Comparison of ENCODE assay signal across 8 cellular contexts in genomic region chr17:1532836-1533602, GRCh38. TPM values are rescaled to one million over a fixed set of nuclear protein-coding genes. Genes with fewer than 3 reads are reported as not detected.
DNase-seq lines count a peak whose midpoint lies in the region; ATAC-seq, FAIRE-seq and TF ChIP-seq lines count a peak whose summit lies in the region.

No MANE protein-coding gene starts in this region.

- ATAC-seq in A549: peak; percentile 63 to 84; a peak in 5 of 6 replicates
- peak; percentile 93 for ATAC-seq in HCT116
- no peak for ATAC-seq in GM18867 (IDR thresholded peaks at IDR 0.05; ENCODE audit: unreplicated experiment)
- no peak for ATAC-seq in HG03139 (IDR thresholded peaks at IDR 0.05; ENCODE audit: unreplicated experiment)

- RAD21 ChIA-PET in HCT116 (lab: Charles Lee; ENCODE audit: low non-redundant PET in 1 of 2, low total read pairs in 2 of 2, uncharacterized antibody in 2 of 2, unreplicated experiment in 2 of 2): interaction anchor here in 1 of 2 experiments (1.3 to 1.6 kb wide), 2 partner anchors 17 to 168 kb away, joined by 3 read pairs; partner anchors contain the start of gene INPP5K

- H3K36me3 ChIP-seq in HCT116 (ENCODE audit: control insufficient read depth in 1 of 2, insufficient read depth in 2 of 2, low read length in 2 of 2) (peaks cover 38 to 48% of the 10 kb centered on the region in 2 experiments), endothelial cell of umbilical vein (ENCODE audit: control insufficient read depth in 2 of 2, extremely low read depth in 1 of 2, insufficient read depth in 2 of 2, low read length in 2 of 2) (peaks cover 8 to 48% of the 10 kb centered on the region in 2 experiments)

- no peak overlapping the region for H3K27ac ChIP-seq in A549
- H3K27ac ChIP-seq in HCT116 (ENCODE audit: low read depth, low read length): no peak overlapping the region
- no peak overlapping the region for H3K27ac ChIP-seq in endothelial cell of umbilical vein (ENCODE audit: insufficient read depth, low read depth, low read length)
- H3K27ac ChIP-seq in substantia nigra (ENCODE audit: low read depth, low read length, poor library complexity, severe bottlenecking): no peak overlapping the region

- no peak overlapping the region for H3K4me3 ChIP-seq in A549
- H3K4me3 ChIP-seq in HCT116 (replicated peaks in 1 of 2; ENCODE audit: low read depth in 1 of 2, low read length in 2 of 2): no peak overlapping the region
- no peak overlapping the region for H3K4me3 ChIP-seq in endothelial cell of umbilical vein (replicated peaks in 1 of 3; ENCODE audit: insufficient read depth in 1 of 3, low read depth in 1 of 3, low read length in 3 of 3)

- WGBS in A549 (ENCODE audit: missing lambda C conversion rate): 81% methylated on average over 10 of the region's 10 CpGs

- H3K9me2 ChIP-seq in HCT116 (ENCODE audit: insufficient read depth): no peaks in the 10 kb centered on the region

- H3K79me2 ChIP-seq in HCT116 (ENCODE audit: insufficient read depth, low read length) (no peaks in the 10 kb centered on the region), endothelial cell of umbilical vein (ENCODE audit: control insufficient read depth, insufficient read depth, low read length) (no peaks in the 10 kb centered on the region)

- TF ChIP-seq EP300 in A549 (IDR thresholded peaks at IDR 0.05): no peak

- POLR2A ChIA-PET in A549 (lab: Yijun Ruan, JAX): interaction anchor here (1.8 kb wide), 1 partner anchor 17 kb away, joined by 20 read pairs; the partner anchor contains the start of gene INPP5K
- POLR2A ChIA-PET in HCT116 (lab: Charles Lee): interaction anchor here (0.8 kb wide), 1 partner anchor 15 kb away, joined by 3 read pairs; no protein-coding TSS in a partner anchor
- POLR2A ChIA-PET in endothelial cell of umbilical vein (lab: Charles Lee): interaction anchor here (0.6 kb wide), 1 partner anchor 16 kb away, joined by 14 read pairs; the partner anchor contains the start of gene INPP5K

- intact Hi-C loops in HCT116 (cut with micrococcal nuclease): no loop called here
- intact Hi-C loops in endothelial cell of umbilical vein (cut with micrococcal nuclease): loop anchor here (5.0 kb wide), 1 partner anchor 256 kb away; the partner anchor contains the start of gene TRARG1

- TF ChIP-seq CTCF in A549 (IDR thresholded peaks at IDR 0.05) (peak; percentile 25; the same call in 1 of the 3 replicates), HCT116 (IDR thresholded peaks at IDR 0.05 in 2 of 3, conservative IDR thresholded peaks at IDR 0.05 in 1 of 3; ENCODE audit: borderline replicate concordance in 1 of 3, insufficient read depth in 1 of 3, low read depth in 2 of 3, low read length in 2 of 3) (peak; percentile 17 to 69 (median 52); a peak in 5 of 6 replicates), endothelial cell of umbilical vein (IDR thresholded peaks at IDR 0.05; ENCODE audit: extremely low read depth in 1 of 2, insufficient read depth in 1 of 2, low read depth in 1 of 2, low read length in 2 of 2) (peak; percentile 32 to 49)

- no peak for TF ChIP-seq POLR2A in A549 (IDR thresholded peaks at IDR 0.05; ENCODE audit: low read length)
- TF ChIP-seq POLR2A in HCT116 (IDR thresholded peaks at IDR 0.05; ENCODE audit: borderline replicate concordance, extremely low read depth, insufficient read depth, insufficient read length): no peak
- TF ChIP-seq POLR2A in endothelial cell of umbilical vein (IDR thresholded peaks at IDR 0.05; ENCODE audit: low read depth, low read length): no peak

- no peaks in the 10 kb centered on the region for H3K9me1 ChIP-seq in endothelial cell of umbilical vein (replicated peaks; ENCODE audit: control insufficient read depth, extremely low read depth, insufficient read depth, low read length)

- H3K27me3 ChIP-seq in HCT116 (ENCODE audit: insufficient read depth, low read length) (no peaks in the 10 kb centered on the region), endothelial cell of umbilical vein (ENCODE audit: control insufficient read depth in 2 of 2, insufficient read depth in 2 of 2, low read length in 2 of 2) (no peaks in the 10 kb centered on the region)

- CTCF ChIA-PET in A549 (lab: Yijun Ruan, JAX): interaction anchor here (0.5 to 4.6 kb wide), 13 partner anchors 10 to 1039 kb away, joined by 3 to 21 read pairs (median 5); partner anchors contain the start of genes CRK and INPP5K
- CTCF ChIA-PET in HCT116 (lab: Charles Lee): interaction anchor here (0.6 to 1.9 kb wide), 9 partner anchors 12 to 475 kb away, joined by 3 to 9 read pairs (median 3); partner anchors contain the start of gene INPP5K
- CTCF ChIA-PET in endothelial cell of umbilical vein (lab: Charles Lee): interaction anchor here (0.7 to 1.9 kb wide), 11 partner anchors 12 to 275 kb away, joined by 3 to 15 read pairs (median 4); partner anchors contain the start of genes INPP5K and MYO1C

- TF ChIP-seq RAD21 in A549 (conservative IDR thresholded peaks at IDR 0.05 in 1 of 2, IDR thresholded peaks at IDR 0.05 in 1 of 2) (peak in 1 of 2 experiments; percentile 35; a peak in 2 of 5 replicates), HCT116 (IDR thresholded peaks at IDR 0.05; ENCODE audit: low read depth) (peak; percentile 50)

- H2AFZ ChIP-seq in HCT116 (ENCODE audit: low read depth, low read length, poor library complexity, severe bottlenecking): no peak overlapping the region
- H2AFZ ChIP-seq in endothelial cell of umbilical vein (ENCODE audit: low read depth, low read length): no peak overlapping the region

- H3K9me3 ChIP-seq in A549: no peaks in the 10 kb centered on the region
- no peaks in the 10 kb centered on the region for H3K9me3 ChIP-seq in HCT116 (ENCODE audit: control insufficient read depth in 1 of 2, insufficient read depth in 1 of 2, low read depth in 1 of 2, low read length in 2 of 2)
- H3K9me3 ChIP-seq in endothelial cell of umbilical vein (replicated peaks; ENCODE audit: control insufficient read depth, insufficient read depth, low read length): no peaks in the 10 kb centered on the region

- BruUV-seq in HCT116 (replicated peaks; lab: Mats Ljungman, UMichigan) (no TSS peak), endothelial cell of umbilical vein (replicated peaks; lab: Mats Ljungman, UMichigan) (no TSS peak)

- dilution Hi-C loops in endothelial cell of umbilical vein (cut with MboI; ENCODE audit: extremely low pct_ligation_motif_present, low sequenced_read_pairs): no loop called here

- H3K4me2 ChIP-seq in A549 (no peak overlapping the region), HCT116 (ENCODE audit: low read length) (no peak overlapping the region), endothelial cell of umbilical vein (ENCODE audit: insufficient read depth, low read length) (no peak overlapping the region)

- DNase-seq in A549 (ENCODE audit: low read depth in 1 of 2, low spot score in 1 of 2) (peak in 1 of 2 experiments; percentile 62), HCT116 (ENCODE audit: low read depth, low spot score) (no peak), endothelial cell of umbilical vein (ENCODE audit: low read depth, low spot score) (no peak), substantia nigra (lab: John Stamatoyannopoulos, UW) (no peak)
- DNase-seq in activated CD4-positive, CD25-positive, alpha-beta regulatory T cell treated with anti-CD3 and anti-CD28 coated beads, Interleukin-2, amount 50 U/mL, for 72 hours: peak; percentile 41
- peak; percentile 25 for DNase-seq in stimulated activated CD4-positive, alpha-beta T cell treated with anti-CD3 and anti-CD28 coated beads, Interleukin-12 subunit alpha, Interleukin-12 subunit beta, amount 100 ng/mL, for 4 hours

- H4K20me1 ChIP-seq in HCT116 (ENCODE audit: insufficient read depth) (no peaks in the 10 kb centered on the region), endothelial cell of umbilical vein (replicated peaks; ENCODE audit: control insufficient read depth, extremely low read depth, insufficient read depth, low read length) (no peaks in the 10 kb centered on the region)

- H3K9ac ChIP-seq in HCT116 (ENCODE audit: low read length): no peak overlapping the region
- H3K9ac ChIP-seq in endothelial cell of umbilical vein (replicated peaks; ENCODE audit: extremely low read depth, insufficient read depth, low read length): no peak overlapping the region

- FAIRE-seq in A549 (lab: Jason Lieb, UNC) (no peak), endothelial cell of umbilical vein (lab: Jason Lieb, UNC) (no peak)

- H3K4me1 ChIP-seq in A549: peaks cover 3% of the 10 kb centered on the region; the same call in 1 of the 3 replicates
- H3K4me1 ChIP-seq in HCT116 (ENCODE audit: control insufficient read depth in 1 of 2, insufficient read depth in 2 of 2, low read length in 2 of 2): no peaks in the 10 kb centered on the region
- no peaks in the 10 kb centered on the region for H3K4me1 ChIP-seq in endothelial cell of umbilical vein (ENCODE audit: control insufficient read depth, extremely low read depth, insufficient read depth, low read length)

RNA-seq across cellular contexts. Expression of gene INPP5K, which starts 16.6 kb away (rescaled TPM):
- polyA plus RNA-seq in A549 (2011; rRNA removed) (30.8 and 41.8 TPM in 2 replicates), A549 (2017; fragmentation: RNase III; extraction: RNeasy Plus Mini Kit Qiagen cat#74134 plus additional on column Dnase treatment) (23.6 to 24.5 TPM (median 24.3 TPM) in 3 replicates), endothelial cell of umbilical vein (53.8 and 54.1 TPM in 2 replicates)
- polyA plus RNA-seq in A549 (2012; cell fraction: cytosol; rRNA removed): 22.4 and 26.4 TPM in 2 replicates
- 41.4 and 43.0 TPM in 2 replicates for polyA plus RNA-seq in A549 (2012; cell fraction: nucleus; rRNA removed)
- polyA minus RNA-seq in A549 (2011; rRNA and poly(A)+ RNA removed): 58.4 and 65.5 TPM in 2 replicates
- total RNA-seq in HCT116 (2021; ENCODE audit: unreplicated experiment) (25.6 TPM), endothelial cell of umbilical vein (41.3 and 44.2 TPM in 2 replicates)
- polyA plus RNA-seq in HCT116 (2012): 20.6 and 22.2 TPM in 2 replicates
- polyA plus RNA-seq in endothelial cell of umbilical vein (2011; cell fraction: cytosol; rRNA removed): 30.0 and 33.1 TPM in 2 replicates
- 49.9 and 59.3 TPM in 2 replicates for polyA plus RNA-seq in endothelial cell of umbilical vein (2011; cell fraction: nucleus; rRNA removed)
- 31.5 and 37.8 TPM in 2 replicates for polyA plus RNA-seq in endothelial cell of umbilical vein (2012)
- 74.5 and 93.9 TPM in 2 replicates for polyA minus RNA-seq in endothelial cell of umbilical vein
- 28.6 TPM for polyA minus RNA-seq in endothelial cell of umbilical vein (2011; cell fraction: cytosol; rRNA and poly(A)+ RNA removed)
- 34.6 and 44.4 TPM in 2 replicates for polyA minus RNA-seq in endothelial cell of umbilical vein (2011; cell fraction: nucleus; rRNA and poly(A)+ RNA removed)

RNA-seq across cellular contexts. Expression of gene PITPNA, which starts 29.6 kb away (rescaled TPM):
- polyA plus RNA-seq in A549 (2011; rRNA removed): 69.5 and 80.5 TPM in 2 replicates
- polyA plus RNA-seq in A549 (2012; cell fraction: cytosol; rRNA removed): 44.5 and 52.9 TPM in 2 replicates
- polyA plus RNA-seq in A549 (2012; cell fraction: nucleus; rRNA removed): 33.1 and 52.2 TPM in 2 replicates
- polyA plus RNA-seq in A549 (2017; fragmentation: RNase III; extraction: RNeasy Plus Mini Kit Qiagen cat#74134 plus additional on column Dnase treatment): 47.0 to 50.7 TPM (median 48.5 TPM) in 3 replicates
- polyA minus RNA-seq in A549 (2011; rRNA and poly(A)+ RNA removed): 27.9 and 29.6 TPM in 2 replicates
- 71.2 TPM for total RNA-seq in HCT116 (2021; ENCODE audit: unreplicated experiment)
- polyA plus RNA-seq in HCT116 (2012): 36.0 and 42.7 TPM in 2 replicates
- total RNA-seq in endothelial cell of umbilical vein: 99.6 and 113 TPM in 2 replicates
- 50.3 and 57.0 TPM in 2 replicates for polyA plus RNA-seq in endothelial cell of umbilical vein
- 58.9 and 67.9 TPM in 2 replicates for polyA plus RNA-seq in endothelial cell of umbilical vein (2011; cell fraction: cytosol; rRNA removed)
- 56.8 and 62.1 TPM in 2 replicates for polyA plus RNA-seq in endothelial cell of umbilical vein (2011; cell fraction: nucleus; rRNA removed)
- 80.1 and 106 TPM in 2 replicates for polyA plus RNA-seq in endothelial cell of umbilical vein (2012)
- polyA minus RNA-seq in endothelial cell of umbilical vein: 48.6 and 60.0 TPM in 2 replicates
- polyA minus RNA-seq in endothelial cell of umbilical vein (2011; cell fraction: cytosol; rRNA and poly(A)+ RNA removed): 18.6 TPM
- polyA minus RNA-seq in endothelial cell of umbilical vein (2011; cell fraction: nucleus; rRNA and poly(A)+ RNA removed): 16.0 and 16.9 TPM in 2 replicates

RNA-seq across cellular contexts. Expression of gene MYO1C, which starts 40.5 kb away (rescaled TPM):
- polyA plus RNA-seq in A549 (2011; rRNA removed) (101 and 108 TPM in 2 replicates), A549 (2017; fragmentation: RNase III; extraction: RNeasy Plus Mini Kit Qiagen cat#74134 plus additional on column Dnase treatment) (120 to 127 TPM (median 123 TPM) in 3 replicates), endothelial cell of umbilical vein (141 and 145 TPM in 2 replicates)
- 137 and 142 TPM in 2 replicates for polyA plus RNA-seq in A549 (2012; cell fraction: cytosol; rRNA removed)
- 175 and 218 TPM in 2 replicates for polyA plus RNA-seq in A549 (2012; cell fraction: nucleus; rRNA removed)
- 357 and 380 TPM in 2 replicates for polyA minus RNA-seq in A549 (2011; rRNA and poly(A)+ RNA removed)
- total RNA-seq in HCT116 (2021; ENCODE audit: unreplicated experiment) (227 TPM), endothelial cell of umbilical vein (195 and 206 TPM in 2 replicates)
- polyA plus RNA-seq in HCT116 (2012): 118 and 151 TPM in 2 replicates
- 124 and 132 TPM in 2 replicates for polyA plus RNA-seq in endothelial cell of umbilical vein (2011; cell fraction: cytosol; rRNA removed)
- 298 and 335 TPM in 2 replicates for polyA plus RNA-seq in endothelial cell of umbilical vein (2011; cell fraction: nucleus; rRNA removed)
- 160 and 189 TPM in 2 replicates for polyA plus RNA-seq in endothelial cell of umbilical vein (2012)
- polyA minus RNA-seq in endothelial cell of umbilical vein: 298 and 349 TPM in 2 replicates
- 60.4 TPM for polyA minus RNA-seq in endothelial cell of umbilical vein (2011; cell fraction: cytosol; rRNA and poly(A)+ RNA removed)
- 122 and 135 TPM in 2 replicates for polyA minus RNA-seq in endothelial cell of umbilical vein (2011; cell fraction: nucleus; rRNA and poly(A)+ RNA removed)

Comparison
In these comparisons a context has a peak if more than half of its experiments do, and no peak if none do; other contexts are left out.
1. ATAC-seq: peak in A549 (2 of 2) and HCT116 (single experiment); none in GM18867 (single experiment) and HG03139 (single experiment).
2. DNase-seq: peak in activated CD4-positive, CD25-positive, alpha-beta regulatory T cell treated with anti-CD3 and anti-CD28 coated beads, Interleukin-2, amount 50 U/mL, for 72 hours (single experiment) and stimulated activated CD4-positive, alpha-beta T cell treated with anti-CD3 and anti-CD28 coated beads, Interleukin-12 subunit alpha, Interleukin-12 subunit beta, amount 100 ng/mL, for 4 hours (single experiment); none in HCT116 (single experiment), endothelial cell of umbilical vein (single experiment) and substantia nigra (0 of 49).
3. Of the 6 proteins assayed by ChIP-seq in both A549 and HCT116: peak only in A549: none; only in HCT116: none; in both: CTCF; in neither: 4; mixed calls (peak in some experiments, not most) for 1.
4. Peak in every context shown above with its lines, with median percentiles within 50 percentile points of each other: CTCF ChIP-seq.